In genomic region chr1:58392083-58392482, GRCh38 we compare ENCODE assay signal across 13 cellular contexts.
A peak's percentile ranks its signal among the peaks of the same experiment; 100 is the strongest.
DNase-seq lines count a peak whose midpoint lies in the region; ATAC-seq, FAIRE-seq and TF ChIP-seq lines count a peak whose summit lies in the region.
"Had no signal": no experiment of that assay in that cellular context is flagged by ENCODE, and none has a peak within 500 bp of the region (broad histone marks: within the 10 kb centered on the region; RNA-seq: fewer than 3 reads in every experiment).

No MANE protein-coding gene starts in this region.

- TF ChIP-seq EP300 in H1 (IDR thresholded peaks at IDR 0.05; ENCODE audit: borderline replicate concordance in 1 of 2, low read depth in 2 of 2, low read length in 2 of 2) = no peak

- H4K8ac ChIP-seq in H1 (ENCODE audit: extremely low read depth, insufficient read depth, low read length) = no peak overlapping the region

- H3K4me2 ChIP-seq in H1 (ENCODE audit: insufficient read depth in 1 of 2, low read depth in 2 of 2, low read length in 2 of 2) = peak overlapping the region in 1 of 2 experiments; percentile 48; a peak in 2 of 4 replicates

- H3K79me2 ChIP-seq in H1 (ENCODE audit: control insufficient read depth in 1 of 2, insufficient read depth in 2 of 2, low read length in 2 of 2) = no peaks in the 10 kb centered on the region

- H2AFZ ChIP-seq in H1 (ENCODE audit: low read length) = no peak overlapping the region

- no peaks in the 10 kb centered on the region for H3K36me3 ChIP-seq in H1 (ENCODE audit: control insufficient read depth in 2 of 4, insufficient read depth in 4 of 4, low read length in 3 of 4)
- H3K36me3 ChIP-seq: brain microvascular endothelial cell had no signal

- TF ChIP-seq CTCF in GM12865 (IDR thresholded peaks at IDR 0.05; ENCODE audit: insufficient read depth, low read depth, low read length, missing control alignments) = no peak
- no peak for TF ChIP-seq CTCF in H1 (IDR thresholded peaks at IDR 0.05; ENCODE audit: control extremely low read depth in 1 of 3, insufficient read depth in 1 of 3, low read depth in 1 of 3, low read length in 3 of 3)

- no peak overlapping the region for H3K14ac ChIP-seq in H1 (ENCODE audit: insufficient read length)

- no peaks in the 10 kb centered on the region for H4K20me1 ChIP-seq in H1 (replicated peaks in 1 of 2; ENCODE audit: control insufficient read depth in 1 of 2, insufficient read depth in 2 of 2, low read length in 2 of 2)

- no peak for FAIRE-seq in H1 (lab: Jason Lieb, UNC)
- FAIRE-seq: D721Med had no signal

- H3K18ac ChIP-seq in H1 (ENCODE audit: extremely low read depth, low read length) = 0 out of 2 replicates have a peak overlapping the region, but pooled peaks have one; percentile 25

- no peak overlapping the region for H3K4ac ChIP-seq in H1 (replicated peaks; ENCODE audit: insufficient read length, low read depth, low read length)

- CTCF ChIA-PET in H1 (lab: Charles Lee; ENCODE audit: partially characterized antibody) = interaction anchor here (0.7 to 2.2 kb wide), 5 partner anchors 10 to 842 kb away, joined by 3 to 8 read pairs (median 4); no protein-coding TSS in a partner anchor

- no peak overlapping the region for H2BK5ac ChIP-seq in H1 (ENCODE audit: low read depth, low read length)

- H3K79me1 ChIP-seq in H1 (ENCODE audit: low read depth, low read length) = no peaks in the 10 kb centered on the region

- H3K27me3 ChIP-seq in H1 (replicated peaks in 1 of 4; ENCODE audit: control insufficient read depth in 3 of 4, extremely low read depth in 1 of 4, insufficient read depth in 3 of 4, low read length in 3 of 4) = no peaks in the 10 kb centered on the region
- H3K27me3 ChIP-seq: brain microvascular endothelial cell had no signal

- H3K23ac ChIP-seq in H1 (ENCODE audit: insufficient read length) = no peak overlapping the region

- H2BK12ac ChIP-seq in H1 (ENCODE audit: low read depth, low read length) = 0 out of 2 replicates have a peak overlapping the region, but pooled peaks have one; percentile 90

- H3K9ac ChIP-seq in H1 (replicated peaks in 1 of 4; ENCODE audit: extremely low read depth in 1 of 4, low read depth in 3 of 4, low read length in 3 of 4) = no peak overlapping the region

- H2AK5ac ChIP-seq in H1 (ENCODE audit: low read depth, low read length) = no peak overlapping the region

- no peak overlapping the region for H3K27ac ChIP-seq in H1 (ENCODE audit: low read depth, low read length)
- H3K27ac ChIP-seq: brain microvascular endothelial cell, HL-60 had no signal

- no peak overlapping the region for H4K5ac ChIP-seq in H1 (ENCODE audit: insufficient read length, low read depth, low read length)

- POLR2A ChIA-PET in H1 (lab: Charles Lee; ENCODE audit: partially characterized antibody) = no interaction called here

- in situ Hi-C loops in ACHN (cut with HindIII; ENCODE audit: low pct_ligation_motif_present, low pct_unique_long_range_greater_than_20kb, low sequenced_read_pairs) = no loop called here

- no peak overlapping the region for H3K56ac ChIP-seq in H1 (replicated peaks; ENCODE audit: insufficient read length, low read depth, low read length)

- H2BK20ac ChIP-seq in H1 (ENCODE audit: low read length) = no peak overlapping the region

- no peak overlapping the region for H4K91ac ChIP-seq in H1 (replicated peaks; ENCODE audit: insufficient read length, low read length)

- ATAC-seq in GM19468 (IDR thresholded peaks at IDR 0.05; ENCODE audit: extremely low read depth, unreplicated experiment) (peak; percentile 36), HG03469 (IDR thresholded peaks at IDR 0.05; ENCODE audit: unreplicated experiment) (peak; percentile 82)
- ATAC-seq: left colon had no signal

- no peak for TF ChIP-seq RAD21 in H1 (IDR thresholded peaks at IDR 0.05 in 1 of 2, conservative IDR thresholded peaks at IDR 0.05 in 1 of 2; ENCODE audit: low read depth in 2 of 2, low read length in 2 of 2)

- H3K9me3 ChIP-seq in H1 (ENCODE audit: insufficient read depth in 2 of 2, low read depth in 1 of 2, low read length in 1 of 2) = no peaks in the 10 kb centered on the region

- DNase-seq in GM12865 (ENCODE audit: low read depth) (peak; percentile 34), H1 (ENCODE audit: low read depth in 1 of 2, low spot score in 2 of 2) (no peak), ACHN (no peak), anterior cingulate cortex (lab: John Stamatoyannopoulos, UW) (no peak), hypothalamus (lab: John Stamatoyannopoulos, UW) (no peak)
- no peak for DNase-seq in activated CD4-positive, alpha-beta T cell treated with anti-CD3 and anti-CD28 coated beads, Interleukin-2, amount 50 U/mL, for 48 hours
- DNase-seq: brain microvascular endothelial cell, left colon, NCI-H146 had no signal

- H2BK15ac ChIP-seq in H1 (ENCODE audit: low read length) = peak overlapping the region; percentile 8; the same call in 1 of the 2 replicates

- peaks cover 1% of the 10 kb centered on the region; the same call in 1 of the 2 replicates for H3K23me2 ChIP-seq in H1 (ENCODE audit: low read depth, low read length)

- 63% methylated on average over 6 of the region's 6 CpGs; no CpG with 5 or more reads in 1 of the 2 experiments for WGBS in H1 (ENCODE audit: extremely low coverage in 1 of 2, insufficient coverage in 1 of 2, insufficient read length in 1 of 2, insufficient replicate concordance in 2 of 2, low coverage in 1 of 2, low lambda C conversion rate in 2 of 2, missing lambda C conversion rate in 1 of 2), 2 experiments

- H3K4me3 ChIP-seq in GM12865 (ENCODE audit: low read depth, low read length) (no peak overlapping the region), H1 (ENCODE audit: extremely low read depth in 1 of 4, insufficient read depth in 2 of 4, low read depth in 3 of 4, low read length in 4 of 4) (no peak overlapping the region)

- H3K4me1 ChIP-seq in H1 (replicated peaks in 1 of 4; ENCODE audit: control insufficient read depth in 3 of 4, insufficient read depth in 4 of 4, low read length in 3 of 4) = peaks cover 0 to 24% (median 7%) of the 10 kb centered on the region in 4 experiments; a peak in 3 of 7 replicates

- H2BK120ac ChIP-seq in H1 (replicated peaks; ENCODE audit: low read depth, low read length) = no peak overlapping the region

- TF ChIP-seq POLR2A in H1 (IDR thresholded peaks at IDR 0.05; ENCODE audit: control extremely low read depth in 1 of 2, low read depth in 2 of 2, low read length in 2 of 2) = no peak

TF ChIP-seq in H1, 55 proteins besides CTCF, POLR2A, EP300 and RAD21:
- TF ChIP-seq TBP (IDR thresholded peaks at IDR 0.05; ENCODE audit: low read depth, low read length) = no peak
- TF ChIP-seq RNF2 (IDR thresholded peaks at IDR 0.05; ENCODE audit: borderline replicate concordance, low read depth, low read length, missing control alignments, poor library complexity, severe bottlenecking) = no peak
- TF ChIP-seq RBBP5 (IDR thresholded peaks at IDR 0.05; ENCODE audit: borderline replicate concordance, low read depth, low read length) = no peak
- TF ChIP-seq KDM5A (IDR thresholded peaks at IDR 0.05; ENCODE audit: low read length) = no peak
- TF ChIP-seq KDM4A (IDR thresholded peaks at IDR 0.05; ENCODE audit: low read depth, low read length, severe bottlenecking) = no peak
- no peak for TF ChIP-seq POLR2AphosphoS5 (IDR thresholded peaks at IDR 0.05; ENCODE audit: low read depth, low read length)
- TF ChIP-seq SIX5 (IDR thresholded peaks at IDR 0.05; ENCODE audit: low read depth, low read length) = no peak
- TF ChIP-seq RXRA (IDR thresholded peaks at IDR 0.05; ENCODE audit: insufficient read depth, low read depth, low read length) = no peak
- no peak for TF ChIP-seq SIN3A (conservative IDR thresholded peaks at IDR 0.05 in 1 of 2, IDR thresholded peaks at IDR 0.05 in 1 of 2; ENCODE audit: low read depth in 1 of 2, low read length in 2 of 2)
- no peak for TF ChIP-seq MAFK (IDR thresholded peaks at IDR 0.05; ENCODE audit: low read depth, low read length)
